Comparison of ENCODE assay signal across 1 cellular context in genomic region chr3:186241910-186242821, GRCh38.
TF ChIP-seq lines count a peak whose summit lies in the region.

No MANE protein-coding gene starts in this region.

TF ChIP-seq in HepG2, 621 proteins besides CTCF, POLR2A, EP300 and RAD21 (continued from another document and continues in another):
- TF ChIP-seq ZNF800 (CRISPR knock-in tag; IDR thresholded peaks at IDR 0.05) (peak; percentile 68; the same call in 1 of the 2 replicates), ARID5B (CRISPR knock-in tag; IDR thresholded peaks at IDR 0.05) (peak; percentile 60), KDM6A (CRISPR knock-in tag; IDR thresholded peaks at IDR 0.05; ENCODE audit: low read depth) (no peak), ZNF441 (CRISPR knock-in tag; IDR thresholded peaks at IDR 0.05; ENCODE audit: borderline replicate concordance) (peak; percentile 28; the same call in 1 of the 2 replicates), NFKB2 (CRISPR knock-in tag; IDR thresholded peaks at IDR 0.05; ENCODE audit: borderline replicate concordance) (peak; percentile 66; the same call in 1 of the 2 replicates), CEBPZ (IDR thresholded peaks at IDR 0.05; ENCODE audit: low read length) (no peak), HNF1B (CRISPR knock-in tag; IDR thresholded peaks at IDR 0.05) (peak; percentile 37), ZNF792 (CRISPR knock-in tag; IDR thresholded peaks at IDR 0.05) (peak; percentile 84), MEIS2 (CRISPR knock-in tag; IDR thresholded peaks at IDR 0.05) (peak; percentile 54; the same call in 1 of the 2 replicates), ZNF878 (CRISPR knock-in tag; IDR thresholded peaks at IDR 0.05) (0 out of 2 replicates have a peak, but pooled peaks have one; percentile 24), PRDM15 (CRISPR knock-in tag; IDR thresholded peaks at IDR 0.05) (no peak), GPBP1L1 (CRISPR knock-in tag; IDR thresholded peaks at IDR 0.05) (no peak), DZIP1 (CRISPR knock-in tag; IDR thresholded peaks at IDR 0.05) (no peak), ZNF547 (CRISPR knock-in tag; IDR thresholded peaks at IDR 0.05) (no peak), ZZZ3 (CRISPR knock-in tag; IDR thresholded peaks at IDR 0.05; ENCODE audit: borderline replicate concordance) (no peak; the same call in 1 of the 2 replicates), ELF4 (CRISPR knock-in tag; IDR thresholded peaks at IDR 0.05; ENCODE audit: borderline replicate concordance) (no peak), YEATS2 (CRISPR knock-in tag; IDR thresholded peaks at IDR 0.05; ENCODE audit: borderline replicate concordance) (peak; percentile 79), ZNF773 (CRISPR knock-in tag; IDR thresholded peaks at IDR 0.05; ENCODE audit: borderline replicate concordance) (no peak), SPEN (CRISPR knock-in tag; IDR thresholded peaks at IDR 0.05; ENCODE audit: low read depth) (peak; percentile 61; the same call in 1 of the 2 replicates), DRAP1 (CRISPR knock-in tag; IDR thresholded peaks at IDR 0.05) (peak; percentile 59), TFE3 (CRISPR knock-in tag; IDR thresholded peaks at IDR 0.05) (peak; percentile 50; the same call in 1 of the 2 replicates), ZNF343 (CRISPR knock-in tag; IDR thresholded peaks at IDR 0.05) (no peak), HBP1 (CRISPR knock-in tag; IDR thresholded peaks at IDR 0.05; ENCODE audit: low read depth) (0 out of 2 replicates have a peak, but pooled peaks have one; percentile 29), RARG (CRISPR knock-in tag; IDR thresholded peaks at IDR 0.05; ENCODE audit: low read depth) (no peak), HNF4A (CRISPR knock-in tag; IDR thresholded peaks at IDR 0.05) (peak; percentile 35; the same call in 1 of the 2 replicates)
